In the genomic region with DNA sequence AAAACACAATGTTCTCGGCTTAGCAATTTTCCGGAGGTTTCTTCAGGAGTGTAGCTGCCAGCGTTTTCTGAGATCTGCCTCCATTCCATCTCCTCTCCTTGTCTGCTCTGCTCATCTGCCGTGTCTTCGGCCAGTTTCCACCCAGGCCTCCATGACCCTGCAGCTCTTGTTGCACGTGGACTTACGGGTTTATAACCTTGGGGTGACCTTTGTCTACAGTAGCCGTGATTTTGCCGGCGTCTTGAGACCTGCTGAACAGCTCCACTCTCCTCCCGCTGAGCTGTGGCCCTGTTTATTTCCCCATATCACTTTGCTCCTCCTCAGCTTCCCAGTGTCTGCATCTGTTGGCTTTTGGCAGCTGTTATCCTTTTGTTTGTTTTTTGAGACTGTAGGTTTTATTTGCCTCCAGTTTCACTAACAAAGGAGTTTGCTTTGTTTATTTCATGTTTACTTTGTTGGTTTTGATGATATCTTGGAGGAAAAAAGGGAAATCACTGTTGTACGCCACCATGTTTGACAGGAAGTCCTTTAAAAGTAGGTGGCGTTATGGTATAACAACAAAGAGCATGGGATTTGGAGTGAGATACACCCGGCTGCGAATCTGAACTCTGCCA, we compare ENCODE assay signal across 23 cellular contexts. TPM values are rescaled to one million over a fixed set of nuclear protein-coding genes. Genes with fewer than 3 reads are reported as not detected.
A peak's percentile ranks its signal among the peaks of the same experiment; 100 is the strongest.
DNase-seq lines count a peak whose midpoint lies in the region; ATAC-seq and TF ChIP-seq lines count a peak whose summit lies in the region.
"Had no signal": no experiment of that assay in that cellular context is flagged by ENCODE, and none has a peak within 500 bp of the region (broad histone marks: within the 10 kb centered on the region; RNA-seq: fewer than 3 reads in every experiment).

No MANE protein-coding gene starts in this region.

- no peak overlapping the region for H3K9ac ChIP-seq in GM23248

- H3K36me3 Mint-ChIP-seq in progenitor cell of endocrine pancreas (ENCODE audit: insufficient read depth): peaks cover 23% of the 10 kb centered on the region

- TF ChIP-seq POLR2A in heart left ventricle (IDR thresholded peaks at IDR 0.05): no peak

- H3K9me2 ChIP-seq in GM23248 (ENCODE audit: insufficient read depth): no peaks in the 10 kb centered on the region

- peaks cover 13% of the 10 kb centered on the region for H3K4me1 Mint-ChIP-seq in progenitor cell of endocrine pancreas (ENCODE audit: low read depth)
- H3K4me1 Mint-ChIP-seq: activated CD4-positive, alpha-beta T cell treated with anti-CD3 and anti-CD28 coated beads, Interleukin-2, amount 10 ng/mL, durations not matched to agents 7 days and 5 days had no signal

- H3K9me3 ChIP-seq in heart left ventricle: no peaks in the 10 kb centered on the region
- no peaks in the 10 kb centered on the region for H3K9me3 ChIP-seq in GM23248 (ENCODE audit: low read depth)
- H3K9me3 ChIP-seq: adrenal gland, breast epithelium, tibial artery had no signal

- H3F3A ChIP-seq in GM23248 (ENCODE audit: insufficient read depth): no peaks in the 10 kb centered on the region

- peak; percentile 78 for DNase-seq in DMS53 (lab: John Stamatoyannopoulos, UW)
- DNase-seq in NCI-H146 (lab: John Stamatoyannopoulos, UW): peak; percentile 6
- no peak for DNase-seq in heart left ventricle
- DNase-seq in progenitor cell of endocrine pancreas (ENCODE audit: low spot score, unreplicated experiment): no peak
- DNase-seq in CD1c-positive myeloid dendritic cell (ENCODE audit: extremely low spot score): no peak
- no peak for DNase-seq in OCI-M2 (lab: John Stamatoyannopoulos, UW; ENCODE audit: unreplicated experiment)
- DNase-seq in GM23248: no peak
- DNase-seq: activated CD4-positive, alpha-beta T cell treated with anti-CD3 and anti-CD28 coated beads, Interleukin-2, amount 10 ng/mL, durations not matched to agents 7 days and 5 days; activated effector memory CD4-positive, alpha-beta T cell treated with anti-CD3 and anti-CD28 coated beads, Interleukin-2, amount 50 U/mL, for 16 hours; adrenal gland; Calu3; erythroblast; foreskin melanocyte; NCI-H1436; NCI-H510A; occipital lobe; SHP77; stimulated activated CD4-positive, alpha-beta T cell treated with anti-CD3 and anti-CD28 coated beads, Interleukin-1b, Interleukin-23, amount 100 ng/mL, for 48 hours; stimulated activated naive CD4-positive, alpha-beta T cell treated with Interleukin-2 at 50 U/mL for 16 hours; tibial artery had no signal

- H3K4me3 ChIP-seq in heart left ventricle (no peak overlapping the region), GM23248 (no peak overlapping the region)
- H3K4me3 ChIP-seq: adrenal gland, breast epithelium, tibial artery had no signal

- H3K79me2 ChIP-seq in GM23248 (ENCODE audit: insufficient read depth): no peaks in the 10 kb centered on the region

- no peaks in the 10 kb centered on the region for H3K9me3 Mint-ChIP-seq in progenitor cell of endocrine pancreas (ENCODE audit: low read depth)
- H3K9me3 Mint-ChIP-seq: activated CD4-positive, alpha-beta T cell treated with anti-CD3 and anti-CD28 coated beads, Interleukin-2, amount 10 ng/mL, durations not matched to agents 7 days and 5 days had no signal

- TF ChIP-seq CTCF in heart left ventricle (IDR thresholded peaks at IDR 0.05) (no peak), progenitor cell of endocrine pancreas (IDR thresholded peaks at IDR 0.05; ENCODE audit: unreplicated experiment) (no peak)

- ATAC-seq in heart left ventricle: peak in 2 of 4 donors; percentile 4 to 20
- ATAC-seq: sciatic nerve had no signal

- H3K27me3 Mint-ChIP-seq in progenitor cell of endocrine pancreas: no peaks in the 10 kb centered on the region
- H3K27me3 Mint-ChIP-seq: activated CD4-positive, alpha-beta T cell treated with anti-CD3 and anti-CD28 coated beads, Interleukin-2, amount 10 ng/mL, durations not matched to agents 7 days and 5 days had no signal

- H3K4me3 Mint-ChIP-seq in progenitor cell of endocrine pancreas (ENCODE audit: low read depth): no peak overlapping the region
- H3K4me3 Mint-ChIP-seq: activated CD4-positive, alpha-beta T cell treated with anti-CD3 and anti-CD28 coated beads, Interleukin-2, amount 10 ng/mL, durations not matched to agents 7 days and 5 days had no signal

- no peaks in the 10 kb centered on the region for H4K20me1 ChIP-seq in GM23248 (ENCODE audit: insufficient read depth)

- H2AFZ ChIP-seq in GM23248: no peak overlapping the region

- H3K27ac ChIP-seq in heart left ventricle (peak overlapping the region in 10 of 12 donors; percentile 28 to 74 (median 54)), GM23248 (no peak overlapping the region)
- H3K27ac ChIP-seq: adrenal gland, tibial artery had no signal

- H3K27ac Mint-ChIP-seq in progenitor cell of endocrine pancreas: peak overlapping the region; percentile 87
- H3K27ac Mint-ChIP-seq: activated CD4-positive, alpha-beta T cell treated with anti-CD3 and anti-CD28 coated beads, Interleukin-2, amount 10 ng/mL, durations not matched to agents 7 days and 5 days had no signal

- intact Hi-C loops in heart left ventricle (cut with DNase I): no loop called here

- H3K4me1 ChIP-seq in heart left ventricle: peaks cover 0 to 47% (median 16%) of the 10 kb centered on the region in 12 donors
- no peaks in the 10 kb centered on the region for H3K4me1 ChIP-seq in GM23248 (ENCODE audit: insufficient read depth)
- H3K4me1 ChIP-seq: adrenal gland had no signal

- 57 to 66% (median 61%) methylated on average over 15 of the region's 15 CpGs for WGBS in heart left ventricle, 4 donors
- WGBS in GM23248 (ENCODE audit: low coverage in 1 of 2, low lambda C conversion rate in 2 of 2, missing lambda C conversion rate in 2 of 2), 2 experiments: 91 to 93% methylated on average over 15 of the region's 15 CpGs

- H3K36me3 ChIP-seq in heart left ventricle: peaks cover 0 to 57% (median 40%) of the 10 kb centered on the region in 9 donors
- no peaks in the 10 kb centered on the region for H3K36me3 ChIP-seq in GM23248 (ENCODE audit: low read depth)
- H3K36me3 ChIP-seq: breast epithelium had no signal

- H3K27me3 ChIP-seq in heart left ventricle (no peaks in the 10 kb centered on the region), GM23248 (replicated peaks; ENCODE audit: insufficient read depth) (no peaks in the 10 kb centered on the region)
- H3K27me3 ChIP-seq: adrenal gland, breast epithelium, tibial artery had no signal

- H3K4me2 ChIP-seq in GM23248 (ENCODE audit: unreplicated experiment): no peak overlapping the region

- in situ Hi-C loops in GM23248 (cut with MboI): no loop called here

RNA-seq across cellular contexts. Expression of gene SLC28A1, which starts 29.3 kb away (rescaled TPM):
- total RNA-seq in heart left ventricle (1 to 10 TPM in 3 of 9 donors, under 1 TPM in 5, not detected in 1; 0.14 to 2.9 (median 0.74) TPM), progenitor cell of endocrine pancreas (not detected in 2 replicates)
- polyA plus RNA-seq in heart left ventricle (1 to 10 TPM in 1 of 2 donors, under 1 TPM in 1; 0.17 to 1.9 TPM), GM23248 (2016; fragmentation: Nextera tagmentation; extraction: Ambion mirVana) (not detected in 2 replicates)
- total RNA-seq in GM23248 (2014; rRNA removed; shearing (Covaris generic)): not detected in 2 replicates
- total RNA-seq: activated CD4-positive, alpha-beta T cell treated with anti-CD3 and anti-CD28 coated beads, Interleukin-2, amount 10 ng/mL, durations not matched to agents 7 days and 5 days; HT1080; occipital lobe had no signal

RNA-seq across cellular contexts. Expression of gene ALPK3, which starts 38.0 kb away (rescaled TPM):
- total RNA-seq in heart left ventricle: 100 to 1,000 TPM in 8 of 9 donors, 10 to 100 TPM in 1; 82.2 to 258 (median 172) TPM
- polyA plus RNA-seq in heart left ventricle: 100 to 1,000 TPM; 110 to 144 TPM
- 122 TPM in 2 replicates for total RNA-seq in progenitor cell of endocrine pancreas
- total RNA-seq in GM23248 (2014; rRNA removed; shearing (Covaris generic)): 0.13 and 5.0 TPM in 2 replicates
- 0.04 TPM in 1 of 2 replicates, not detected in the other for polyA plus RNA-seq in GM23248 (2016; fragmentation: Nextera tagmentation; extraction: Ambion mirVana)

Comparison
In these comparisons a context has a peak if more than half of its experiments do, and no peak if none do; other contexts are left out.
1. DNase-seq: peak in DMS53 (single experiment) and NCI-H146 (single experiment); none in heart left ventricle (0 of 5), progenitor cell of endocrine pancreas (single experiment), CD1c-positive myeloid dendritic cell (single experiment), OCI-M2 (single experiment) and GM23248 (single experiment).
2. RNA of gene ALPK3, which starts 38.0 kb away (total RNA-seq): 82.2 to 258 TPM in heart left ventricle and 122 TPM in progenitor cell of endocrine pancreas; 0.13 to 5.0 TPM in GM23248; every median in the first group is over 10 times any median in the second.